In the genomic region with DNA sequence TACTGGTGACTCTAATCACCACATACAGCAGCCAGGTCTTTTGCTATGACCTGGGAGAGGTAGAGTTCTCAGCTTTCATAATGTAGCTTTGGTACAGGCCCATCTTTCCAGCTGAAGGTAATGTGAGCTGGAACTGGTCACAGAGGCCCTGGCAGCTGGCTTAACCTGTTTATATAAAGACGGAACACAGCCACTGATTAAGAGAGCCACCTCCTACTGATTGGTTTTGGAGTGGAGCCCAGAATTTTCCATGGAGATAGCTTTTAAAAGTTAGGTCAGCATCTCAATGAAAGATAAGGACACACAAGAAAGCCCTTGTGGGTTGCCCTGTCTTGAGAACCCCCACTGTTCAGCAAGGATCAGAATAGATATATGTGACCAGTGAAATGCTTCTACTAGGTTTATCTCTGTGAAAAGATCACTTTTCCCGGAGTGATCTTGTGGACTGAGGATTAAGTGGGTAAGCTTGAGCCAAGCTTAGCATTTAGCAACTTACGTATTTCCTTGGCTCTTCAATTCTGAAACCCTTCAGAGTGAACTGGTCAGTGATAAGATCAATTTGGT, we compare ENCODE assay signal across 1 cellular context.
TF ChIP-seq lines count a peak whose summit lies in the region.

No MANE protein-coding gene starts in this region.

TF ChIP-seq in WTC11, 78 proteins besides CTCF, POLR2A, EP300 and RAD21 (continued from another document):
- TF ChIP-seq, protein P1, sequence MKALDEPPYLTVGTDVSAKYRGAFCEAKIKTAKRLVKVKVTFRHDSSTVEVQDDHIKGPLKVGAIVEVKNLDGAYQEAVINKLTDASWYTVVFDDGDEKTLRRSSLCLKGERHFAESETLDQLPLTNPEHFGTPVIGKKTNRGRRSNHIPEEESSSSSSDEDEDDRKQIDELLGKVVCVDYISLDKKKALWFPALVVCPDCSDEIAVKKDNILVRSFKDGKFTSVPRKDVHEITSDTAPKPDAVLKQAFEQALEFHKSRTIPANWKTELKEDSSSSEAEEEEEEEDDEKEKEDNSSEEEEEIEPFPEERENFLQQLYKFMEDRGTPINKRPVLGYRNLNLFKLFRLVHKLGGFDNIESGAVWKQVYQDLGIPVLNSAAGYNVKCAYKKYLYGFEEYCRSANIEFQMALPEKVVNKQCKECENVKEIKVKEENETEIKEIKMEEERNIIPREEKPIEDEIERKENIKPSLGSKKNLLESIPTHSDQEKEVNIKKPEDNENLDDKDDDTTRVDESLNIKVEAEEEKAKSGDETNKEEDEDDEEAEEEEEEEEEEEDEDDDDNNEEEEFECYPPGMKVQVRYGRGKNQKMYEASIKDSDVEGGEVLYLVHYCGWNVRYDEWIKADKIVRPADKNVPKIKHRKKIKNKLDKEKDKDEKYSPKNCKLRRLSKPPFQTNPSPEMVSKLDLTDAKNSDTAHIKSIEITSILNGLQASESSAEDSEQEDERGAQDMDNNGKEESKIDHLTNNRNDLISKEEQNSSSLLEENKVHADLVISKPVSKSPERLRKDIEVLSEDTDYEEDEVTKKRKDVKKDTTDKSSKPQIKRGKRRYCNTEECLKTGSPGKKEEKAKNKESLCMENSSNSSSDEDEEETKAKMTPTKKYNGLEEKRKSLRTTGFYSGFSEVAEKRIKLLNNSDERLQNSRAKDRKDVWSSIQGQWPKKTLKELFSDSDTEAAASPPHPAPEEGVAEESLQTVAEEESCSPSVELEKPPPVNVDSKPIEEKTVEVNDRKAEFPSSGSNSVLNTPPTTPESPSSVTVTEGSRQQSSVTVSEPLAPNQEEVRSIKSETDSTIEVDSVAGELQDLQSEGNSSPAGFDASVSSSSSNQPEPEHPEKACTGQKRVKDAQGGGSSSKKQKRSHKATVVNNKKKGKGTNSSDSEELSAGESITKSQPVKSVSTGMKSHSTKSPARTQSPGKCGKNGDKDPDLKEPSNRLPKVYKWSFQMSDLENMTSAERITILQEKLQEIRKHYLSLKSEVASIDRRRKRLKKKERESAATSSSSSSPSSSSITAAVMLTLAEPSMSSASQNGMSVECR (CRISPR knock-in tag; IDR thresholded peaks at IDR 0.05; ENCODE audit: borderline replicate concordance) = no peak
